In the genomic region with DNA sequence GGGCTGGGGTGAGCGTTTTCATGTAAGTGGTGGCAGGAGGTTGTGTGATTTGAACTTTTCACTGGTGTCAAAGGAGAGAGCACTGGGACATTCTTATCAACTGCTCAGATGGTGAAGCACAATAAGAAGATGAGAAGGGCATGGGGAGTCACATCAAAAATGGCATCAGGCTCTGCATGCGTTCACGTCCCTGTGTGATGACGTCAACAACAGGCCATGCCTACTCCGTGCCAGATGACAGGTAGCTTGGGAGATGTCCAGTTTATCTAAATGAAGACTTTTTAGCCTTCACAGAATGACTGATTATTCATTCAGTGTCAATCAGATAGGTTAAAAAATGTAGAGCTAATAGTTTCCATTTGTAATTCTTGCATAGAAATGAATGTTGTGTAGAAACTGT, we compare ENCODE assay signal across 19 cellular contexts.
DNase-seq lines count a peak whose midpoint lies in the region; FAIRE-seq and TF ChIP-seq lines count a peak whose summit lies in the region.
"Had no signal": no experiment of that assay in that cellular context is flagged by ENCODE, and none has a peak within 500 bp of the region (broad histone marks: within the 10 kb centered on the region; RNA-seq: fewer than 3 reads in every experiment).

No MANE protein-coding gene starts in this region.

- WGBS in mammary epithelial cell (ENCODE audit: low coverage, missing lambda C conversion rate) = 50% methylated on average over 5 of the region's 5 CpGs
- WGBS in thyroid gland, 2 donors = 86 to 95% methylated on average over 5 of the region's 5 CpGs

- H3K9me3 Mint-ChIP-seq in neural progenitor cell = no peaks in the 10 kb centered on the region
- H3K9me3 Mint-ChIP-seq: GM23338 had no signal

- H3K79me2 ChIP-seq in neural progenitor cell (ENCODE audit: low read depth) (no peaks in the 10 kb centered on the region), mammary epithelial cell (ENCODE audit: insufficient read depth, low read length) (no peaks in the 10 kb centered on the region)

- H3K9me3 ChIP-seq in HEK293 (ENCODE audit: control insufficient read depth, insufficient read depth, low read depth, low read length) (no peaks in the 10 kb centered on the region), neural progenitor cell (ENCODE audit: low read depth) (no peaks in the 10 kb centered on the region), mammary epithelial cell (replicated peaks; ENCODE audit: insufficient read depth, low read length) (peaks cover 8% of the 10 kb centered on the region), thyroid gland (no peaks in the 10 kb centered on the region)
- H3K9me3 ChIP-seq: Caco-2 had no signal

- BruUV-seq in mammary epithelial cell (replicated peaks; lab: Mats Ljungman, UMichigan) = no TSS peak

- H3K27ac Mint-ChIP-seq in neural progenitor cell = no peak overlapping the region
- H3K27ac Mint-ChIP-seq: CD4-positive, CD25-positive, alpha-beta regulatory T cell; CD8-positive, alpha-beta T cell; GM23338 had no signal

- H3K27me3 Mint-ChIP-seq in neural progenitor cell (ENCODE audit: insufficient read depth, low read depth) = no peaks in the 10 kb centered on the region
- H3K27me3 Mint-ChIP-seq: CD4-positive, CD25-positive, alpha-beta regulatory T cell had no signal

- no peaks in the 10 kb centered on the region for H3F3A ChIP-seq in neural progenitor cell (ENCODE audit: low read depth)

- TF ChIP-seq POLR2A in thyroid gland (IDR thresholded peaks at IDR 0.05) = no peak

- H3K9ac ChIP-seq in neural progenitor cell = no peak overlapping the region
- H3K9ac ChIP-seq in mammary epithelial cell (ENCODE audit: insufficient read depth, low read length) = no peak overlapping the region

- H3K36me3 Mint-ChIP-seq in neural progenitor cell = no peaks in the 10 kb centered on the region
- H3K36me3 Mint-ChIP-seq: CD4-positive, CD25-positive, alpha-beta regulatory T cell; CD8-positive, alpha-beta T cell had no signal

- H3K4me2 ChIP-seq in neural progenitor cell = no peak overlapping the region
- no peak overlapping the region for H3K4me2 ChIP-seq in mammary epithelial cell (ENCODE audit: insufficient read depth, low read depth, low read length)
- H3K4me2 ChIP-seq: GM23338 had no signal

- H3K4me1 Mint-ChIP-seq in neural progenitor cell = no peaks in the 10 kb centered on the region
- H3K4me1 Mint-ChIP-seq: CD4-positive, CD25-positive, alpha-beta regulatory T cell; GM23338 had no signal

- TF ChIP-seq CTCF in HEK293 (tag by site-specific recombination; IDR thresholded peaks at IDR 0.05) (no peak), neural progenitor cell (IDR thresholded peaks at IDR 0.05) (no peak), mammary epithelial cell (conservative IDR thresholded peaks at IDR 0.05 in 1 of 2, IDR thresholded peaks at IDR 0.05 in 1 of 2; ENCODE audit: extremely low read depth in 1 of 2, insufficient read depth in 1 of 2, low read depth in 1 of 2, low read length in 2 of 2) (no peak), thyroid gland (IDR thresholded peaks at IDR 0.05) (no peak)

- H3K27me3 ChIP-seq in neural progenitor cell = no peaks in the 10 kb centered on the region
- no peaks in the 10 kb centered on the region for H3K27me3 ChIP-seq in mammary epithelial cell (ENCODE audit: insufficient read depth, low read length)
- H3K27me3 ChIP-seq in thyroid gland = no peaks in the 10 kb centered on the region

- H3K27ac ChIP-seq in HEK293 (ENCODE audit: extremely low read depth, low read depth, low read length) = no peak overlapping the region
- H3K27ac ChIP-seq in neural progenitor cell = no peak overlapping the region
- no peak overlapping the region for H3K27ac ChIP-seq in mammary epithelial cell (ENCODE audit: insufficient read depth, low read depth, low read length)
- H3K27ac ChIP-seq in thyroid gland = no peak overlapping the region

- H3K36me3 ChIP-seq in HEK293 (ENCODE audit: control insufficient read depth in 2 of 2, insufficient read depth in 1 of 2, low read length in 2 of 2) (no peaks in the 10 kb centered on the region), neural progenitor cell (no peaks in the 10 kb centered on the region), mammary epithelial cell (ENCODE audit: insufficient read depth, low read length) (no peaks in the 10 kb centered on the region), thyroid gland (no peaks in the 10 kb centered on the region)

- POLR2A ChIA-PET in HEK293 (lab: Yijun Ruan, JAX) = no interaction called here

- intact Hi-C loops in mammary epithelial cell (cut with micrococcal nuclease) (no loop called here), thyroid gland (cut with DNase I) (no loop called here)

- no peak overlapping the region for H3K4me3 ChIP-seq in HEK293 (ENCODE audit: low read depth, low read length)
- no peak overlapping the region for H3K4me3 ChIP-seq in neural progenitor cell
- H3K4me3 ChIP-seq in mammary epithelial cell (replicated peaks in 1 of 3; ENCODE audit: insufficient read depth in 1 of 3, low read depth in 2 of 3, low read length in 3 of 3) = no peak overlapping the region
- H3K4me3 ChIP-seq in thyroid gland (replicated peaks in 1 of 3) = no peak overlapping the region
- H3K4me3 ChIP-seq: GM12878, GM23338 had no signal

- in situ Hi-C loops in SK-MEL-5 (cut with HindIII; ENCODE audit: low pct_unique_long_range_greater_than_20kb, low sequenced_read_pairs) = no loop called here
- in situ Hi-C loops in mammary epithelial cell (cut with MboI; ENCODE audit: low sequenced_read_pairs in 2 of 2) = no loop called here

- no peak for FAIRE-seq in RCC 7860 (lab: Jason Lieb, UNC)
- FAIRE-seq: GM12878 had no signal

- no peaks in the 10 kb centered on the region for H3K4me1 ChIP-seq in HEK293 (ENCODE audit: control insufficient read depth, insufficient read depth, low read length)
- H3K4me1 ChIP-seq in neural progenitor cell = no peaks in the 10 kb centered on the region
- H3K4me1 ChIP-seq in mammary epithelial cell (ENCODE audit: insufficient read depth, low read length) = no peaks in the 10 kb centered on the region
- H3K4me1 ChIP-seq in thyroid gland = no peaks in the 10 kb centered on the region
- H3K4me1 ChIP-seq: Caco-2 had no signal

- DNase-seq in H4 (ENCODE audit: low spot score) = peak; percentile 21
- peak; percentile 21 for DNase-seq in SK-MEL-5 (ENCODE audit: low read depth, low spot score)
- DNase-seq in neural progenitor cell (ENCODE audit: low spot score) = no peak
- no peak for DNase-seq in RCC 7860 (ENCODE audit: low spot score)
- DNase-seq in mammary epithelial cell = no peak
- DNase-seq in DMS114 treated with DMSO at 0.1 percent for 48 hours (lab: John Stamatoyannopoulos, UW; ENCODE audit: unreplicated experiment) = no peak
- DNase-seq in thyroid gland = no peak
- DNase-seq: C1 segment of cervical spinal cord; Caco-2; CD4-positive, CD25-positive, alpha-beta regulatory T cell; CD8-positive, alpha-beta T cell; DMS79; EL; GDM1; H7; HCEC 1CT had no signal

- dilution Hi-C loops in mammary epithelial cell (cut with HindIII; ENCODE audit: low sequenced_read_pairs) = no loop called here

- H2AFZ ChIP-seq in neural progenitor cell (replicated peaks) = peak overlapping the region; percentile 2
- H2AFZ ChIP-seq in mammary epithelial cell (ENCODE audit: low read depth, low read length) = no peak overlapping the region
- H2AFZ ChIP-seq: GM23338 had no signal

- no peak overlapping the region for H3K4me3 Mint-ChIP-seq in neural progenitor cell
- H3K4me3 Mint-ChIP-seq: CD4-positive, CD25-positive, alpha-beta regulatory T cell; CD8-positive, alpha-beta T cell; GM23338 had no signal

- CTCF ChIA-PET in HEK293 (lab: Yijun Ruan, JAX) (interaction anchor here (0.6 kb wide), 1 partner anchor 336 kb away, joined by 3 read pairs; no protein-coding TSS in a partner anchor), mammary epithelial cell (lab: Charles Lee; ENCODE audit: low non-redundant PET) (no interaction called here)

- H4K20me1 ChIP-seq in neural progenitor cell (ENCODE audit: low read depth) (no peaks in the 10 kb centered on the region), mammary epithelial cell (ENCODE audit: insufficient read depth, low read length) (no peaks in the 10 kb centered on the region)

TF ChIP-seq in HEK293, 187 proteins besides CTCF, POLR2A, EP300 and RAD21:
- no peak for TF ChIP-seq ZNF558 (tag by site-specific recombination; IDR thresholded peaks at IDR 0.05)
- TF ChIP-seq, protein P1, sequence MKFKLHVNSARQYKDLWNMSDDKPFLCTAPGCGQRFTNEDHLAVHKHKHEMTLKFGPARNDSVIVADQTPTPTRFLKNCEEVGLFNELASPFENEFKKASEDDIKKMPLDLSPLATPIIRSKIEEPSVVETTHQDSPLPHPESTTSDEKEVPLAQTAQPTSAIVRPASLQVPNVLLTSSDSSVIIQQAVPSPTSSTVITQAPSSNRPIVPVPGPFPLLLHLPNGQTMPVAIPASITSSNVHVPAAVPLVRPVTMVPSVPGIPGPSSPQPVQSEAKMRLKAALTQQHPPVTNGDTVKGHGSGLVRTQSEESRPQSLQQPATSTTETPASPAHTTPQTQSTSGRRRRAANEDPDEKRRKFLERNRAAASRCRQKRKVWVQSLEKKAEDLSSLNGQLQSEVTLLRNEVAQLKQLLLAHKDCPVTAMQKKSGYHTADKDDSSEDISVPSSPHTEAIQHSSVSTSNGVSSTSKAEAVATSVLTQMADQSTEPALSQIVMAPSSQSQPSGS (tag by site-specific recombination; IDR thresholded peaks at IDR 0.05; ENCODE audit: low read depth) = peak; percentile 37; the same call in 1 of the 2 replicates

Comparison
In these comparisons a context has a peak if more than half of its experiments do, and no peak if none do; other contexts are left out.
1. DNase-seq: peak in H4 (single experiment) and SK-MEL-5 (single experiment); none in neural progenitor cell (single experiment), RCC 7860 (single experiment), mammary epithelial cell (single experiment), DMS114 treated with DMSO at 0.1 percent for 48 hours (single experiment) and thyroid gland (0 of 2).